Comparison of ENCODE assay signal across 28 cellular contexts in genomic region chr15:55900019-55900418, GRCh38.
"Had no signal": no experiment of that assay in that cellular context is flagged by ENCODE, and none has a peak within 500 bp of the region (broad histone marks: within the 10 kb centered on the region; RNA-seq: fewer than 3 reads in every experiment).

No MANE protein-coding gene starts in this region.

- DNase-seq: activated CD4-positive, alpha-beta memory T cell treated with anti-CD3 and anti-CD28 coated beads, Interleukin-2, amount 10 ng/mL, durations not matched to agents 7 days and 5 days; activated CD4-positive, alpha-beta T cell treated with anti-CD3 and anti-CD28 coated beads for 1 hour; activated CD4-positive, alpha-beta T cell treated with anti-CD3 and anti-CD28 coated beads for 4 hours; activated CD4-positive, alpha-beta T cell treated with anti-CD3 and anti-CD28 coated beads, Interleukin-2, amount 10 ng/mL, durations not matched to agents 7 days and 5 days; activated CD4-positive, alpha-beta T cell treated with anti-CD3 and anti-CD28 coated beads, Interleukin-2, amount 50 U/mL, for 4 hours; activated CD8-positive, alpha-beta memory T cell treated with anti-CD3 and anti-CD28 coated beads, Interleukin-2, amount 50 U/mL, for 48 hours; activated gamma-delta T cell; activated naive CD4-positive, alpha-beta T cell; activated naive CD4-positive, alpha-beta T cell treated with anti-CD3 and anti-CD28 coated beads, Interleukin-2, amount 10 ng/mL, durations not matched to agents 7 days and 5 days; activated naive CD8-positive, alpha-beta T cell treated with anti-CD3 and anti-CD28 coated beads, Interleukin-2, amount 10 ng/mL, durations not matched to agents 7 days and 5 days; activated T-cell treated with anti-CD3 and anti-CD28 coated beads for 4 hours; activated T-cell treated with anti-CD3 and anti-CD28 coated beads, Interleukin-2, amount 50 U/mL, for 24 hours; activated T-cell treated with anti-CD3 and anti-CD28 coated beads, Interleukin-2, amount 50 U/mL, for 72 hours; central memory CD4-positive, alpha-beta T cell; cerebellar nuclear complex; colonic mucosa; effector CD8-positive, alpha-beta T cell; foreskin keratinocyte; heart right ventricle; T-helper 17 cell; T1000 had no signal

- H3K27ac ChIP-seq: ascending aorta, breast epithelium, cardiac muscle cell, colonic mucosa, esophagus muscularis mucosa, foreskin keratinocyte, gastroesophageal sphincter, heart right ventricle, hepatocyte had no signal

- H3K4me2 ChIP-seq: hepatocyte had no signal

- H3K9me3 ChIP-seq: ascending aorta, breast epithelium, colonic mucosa, esophagus muscularis mucosa, gastroesophageal sphincter, heart right ventricle had no signal

- H3K4me3 ChIP-seq: ascending aorta, breast epithelium, cardiac muscle cell, colonic mucosa, esophagus muscularis mucosa, gastroesophageal sphincter, heart right ventricle, hepatocyte had no signal

- ATAC-seq: activated naive CD4-positive, alpha-beta T cell treated with anti-CD3 and anti-CD28 coated beads, Interleukin-2, amount 50 U/mL, for 72 hours; activated T-cell treated with anti-CD3 and anti-CD28 coated beads, Interleukin-2, amount 50 U/mL, for 72 hours; foreskin keratinocyte; gastroesophageal sphincter; T-helper 17 cell had no signal

- H3K4me1 ChIP-seq: breast epithelium, colonic mucosa had no signal

- H3K36me3 ChIP-seq: ascending aorta, breast epithelium, cardiac muscle cell, colonic mucosa, esophagus muscularis mucosa, gastroesophageal sphincter, heart right ventricle had no signal

- H3K27me3 ChIP-seq: ascending aorta, breast epithelium, cardiac muscle cell, colonic mucosa, esophagus muscularis mucosa, foreskin keratinocyte, gastroesophageal sphincter, heart right ventricle, hepatocyte had no signal
